ENCODE assay signal across 8 cellular contexts in the genomic region with DNA sequence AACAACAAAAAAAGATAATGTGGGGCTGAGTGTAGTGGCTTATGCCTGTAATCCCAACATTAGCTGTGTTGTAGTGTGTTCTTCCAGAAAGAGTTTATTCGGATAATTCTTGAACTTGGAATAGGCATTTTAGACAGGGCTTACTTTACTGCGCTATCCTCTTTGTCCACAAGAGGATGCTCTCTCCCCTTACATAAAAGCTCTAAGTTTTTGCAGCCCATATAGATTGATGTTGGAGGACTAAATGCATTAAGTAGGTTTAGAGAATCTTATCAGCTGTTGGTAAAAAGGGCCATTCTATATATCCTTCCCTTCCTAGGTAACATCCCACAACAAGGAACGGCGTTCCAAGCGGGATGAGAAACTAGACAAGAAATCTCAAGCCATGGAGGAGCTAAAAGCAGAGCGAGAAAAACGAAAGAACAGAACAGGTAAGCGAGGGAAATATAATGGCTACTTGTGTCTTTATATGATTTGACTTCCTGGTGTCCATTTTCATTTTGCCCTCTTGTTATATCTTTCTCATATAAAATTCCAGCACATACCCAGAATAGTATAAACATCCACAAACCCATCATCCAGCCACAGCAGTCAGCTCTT. TPM values are rescaled to one million over a fixed set of nuclear protein-coding genes. Genes with fewer than 3 reads are reported as not detected.
A peak's percentile ranks its signal among the peaks of the same experiment; 100 is the strongest.
DNase-seq lines count a peak whose midpoint lies in the region; ATAC-seq, FAIRE-seq and TF ChIP-seq lines count a peak whose summit lies in the region.

No MANE protein-coding gene starts in this region.

- no peaks in the 10 kb centered on the region for H3K9me3 ChIP-seq in CD8-positive, alpha-beta memory T cell (ENCODE audit: low read length)

- ATAC-seq in HG02970 (IDR thresholded peaks at IDR 0.05; ENCODE audit: low FRiP score, unreplicated experiment) = no peak

- peak overlapping the region in 3 of 7 donors; percentile 33 to 83 (median 72) for H3K4me3 Mint-ChIP-seq in CD8-positive, alpha-beta memory T cell
- H3K4me3 Mint-ChIP-seq in T-helper 2 cell treated with Interferon-gamma antibody and Interleukin-4, amounts not matched to agents 5 μg/mL and 100 μg/mL, for 36 hours = no peak overlapping the region

- peak overlapping the region in 7 of 8 donors; percentile 41 to 91 (median 87) for H3K27ac Mint-ChIP-seq in CD8-positive, alpha-beta memory T cell
- no peak overlapping the region for H3K27ac Mint-ChIP-seq in T-helper 2 cell treated with Interferon-gamma antibody and Interleukin-4, amounts not matched to agents 5 μg/mL and 100 μg/mL, for 36 hours

- H3K4me1 Mint-ChIP-seq in CD8-positive, alpha-beta memory T cell = peaks cover 6 to 21% (median 20%) of the 10 kb centered on the region in 3 donors
- H3K4me1 Mint-ChIP-seq in T-helper 2 cell treated with Interferon-gamma antibody and Interleukin-4, amounts not matched to agents 5 μg/mL and 100 μg/mL, for 36 hours (ENCODE audit: low read depth) = peaks cover 4% of the 10 kb centered on the region

- POLR2A ChIA-PET in CD8-positive, alpha-beta memory T cell (lab: Charles Lee) = interaction anchor here (0.7 kb wide), 1 partner anchor 103 kb away, joined by 4 read pairs; no protein-coding TSS in a partner anchor

- no peaks in the 10 kb centered on the region for H3K9me3 Mint-ChIP-seq in CD8-positive, alpha-beta memory T cell
- no peaks in the 10 kb centered on the region for H3K9me3 Mint-ChIP-seq in T-helper 2 cell treated with Interferon-gamma antibody and Interleukin-4, amounts not matched to agents 5 μg/mL and 100 μg/mL, for 36 hours

- TF ChIP-seq POLR2A in GM12892 (IDR thresholded peaks at IDR 0.05; ENCODE audit: low read depth, low read length) = no peak

- H3K27me3 ChIP-seq in CD8-positive, alpha-beta memory T cell (ENCODE audit: insufficient read depth, low read length, poor library complexity, severe bottlenecking) = no peaks in the 10 kb centered on the region

- peak in 2 of 5 donors; percentile 21 to 28 for DNase-seq in CD8-positive, alpha-beta memory T cell
- DNase-seq in GM12892 (ENCODE audit: insufficient read length) = no peak
- DNase-seq in NOMO-1 treated with DMSO at 0.1 percent for 48 hours (lab: John Stamatoyannopoulos, UW; ENCODE audit: unreplicated experiment) = peak; percentile 37
- DNase-seq in central memory CD4-positive, alpha-beta T cell = peak; percentile 24
- peak; percentile 47 for DNase-seq in midbrain (lab: John Stamatoyannopoulos, UW)
- DNase-seq in T-helper 2 cell treated with Interferon-gamma antibody and Interleukin-4, amounts not matched to agents 5 μg/mL and 100 μg/mL, for 36 hours (ENCODE audit: low spot score) = no peak
- no peak for DNase-seq in activated T-cell treated with anti-CD3 and anti-CD28 coated beads, Interleukin-2, amount 50 U/mL, for 1 hour

- no peak overlapping the region for H3K4me3 ChIP-seq in CD8-positive, alpha-beta memory T cell (ENCODE audit: low read length)

- no peaks in the 10 kb centered on the region for H3K27me3 Mint-ChIP-seq in CD8-positive, alpha-beta memory T cell
- H3K27me3 Mint-ChIP-seq in T-helper 2 cell treated with Interferon-gamma antibody and Interleukin-4, amounts not matched to agents 5 μg/mL and 100 μg/mL, for 36 hours (ENCODE audit: low read depth) = no peaks in the 10 kb centered on the region

- peaks cover 23% of the 10 kb centered on the region for H3K36me3 ChIP-seq in CD8-positive, alpha-beta memory T cell (ENCODE audit: insufficient read depth, low read length)

- peak; percentile 63 for FAIRE-seq in GM12892 (lab: Jason Lieb, UNC)

- CTCF ChIA-PET in CD8-positive, alpha-beta memory T cell (lab: Charles Lee) = interaction anchor here (0.6 to 2.3 kb wide), 22 partner anchors 9 to 561 kb away, joined by 3 to 9 read pairs (median 3); a partner anchor contains a TSS

- peaks cover 10 to 70% (median 13%) of the 10 kb centered on the region in 3 donors for H3K36me3 Mint-ChIP-seq in CD8-positive, alpha-beta memory T cell
- peaks cover 33% of the 10 kb centered on the region for H3K36me3 Mint-ChIP-seq in T-helper 2 cell treated with Interferon-gamma antibody and Interleukin-4, amounts not matched to agents 5 μg/mL and 100 μg/mL, for 36 hours (ENCODE audit: low read depth)

- H3K4me1 ChIP-seq in CD8-positive, alpha-beta memory T cell (ENCODE audit: insufficient read depth, low read length) = no peaks in the 10 kb centered on the region

- H3K27ac ChIP-seq in CD8-positive, alpha-beta memory T cell (ENCODE audit: low read depth, low read length) = no peak overlapping the region

RNA-seq across cellular contexts. Expression of a gene that starts 27.8 kb away (rescaled TPM):
- under 1 TPM; 0.44 to 0.53 TPM for total RNA-seq in CD8-positive, alpha-beta memory T cell
- not detected for polyA plus RNA-seq in CD8-positive, alpha-beta memory T cell
- 0.45 TPM for polyA plus RNA-seq in GM12892 (2012; ENCODE audit: missing spikeins)

RNA-seq across cellular contexts. Expression of a gene that starts 47.7 kb away (rescaled TPM):
- total RNA-seq in CD8-positive, alpha-beta memory T cell = under 1 TPM; 0.27 to 0.31 TPM
- 7.3 TPM for polyA plus RNA-seq in CD8-positive, alpha-beta memory T cell
- polyA plus RNA-seq in GM12892 (2012; ENCODE audit: missing spikeins) = 0.08 TPM

RNA-seq across cellular contexts. Expression of a gene that starts 49.0 kb away (rescaled TPM):
- total RNA-seq in CD8-positive, alpha-beta memory T cell = 10 to 100 TPM; 32.9 to 35.5 TPM
- 28.2 TPM for polyA plus RNA-seq in CD8-positive, alpha-beta memory T cell
- 28.6 TPM for polyA plus RNA-seq in GM12892 (2012; ENCODE audit: missing spikeins)

Comparison
In these comparisons a context has a peak if more than half of its experiments do, and no peak if none do; other contexts are left out.
1. DNase-seq: peak in NOMO-1 treated with DMSO at 0.1 percent for 48 hours (single experiment), central memory CD4-positive, alpha-beta T cell (single experiment) and midbrain (single experiment); none in GM12892 (single experiment), T-helper 2 cell treated with Interferon-gamma antibody and Interleukin-4, amounts not matched to agents 5 μg/mL and 100 μg/mL, for 36 hours (single experiment) and activated T-cell treated with anti-CD3 and anti-CD28 coated beads, Interleukin-2, amount 50 U/mL, for 1 hour (single experiment).